ENCODE assay signal across 1 cellular context in genomic region chr4:99054428-99054994, GRCh38.
TF ChIP-seq lines count a peak whose summit lies in the region.

No MANE protein-coding gene starts in this region.

TF ChIP-seq in GM23338, 12 proteins besides CTCF, POLR2A, EP300 and RAD21 (continued from another document):
- TF ChIP-seq, protein P1, sequence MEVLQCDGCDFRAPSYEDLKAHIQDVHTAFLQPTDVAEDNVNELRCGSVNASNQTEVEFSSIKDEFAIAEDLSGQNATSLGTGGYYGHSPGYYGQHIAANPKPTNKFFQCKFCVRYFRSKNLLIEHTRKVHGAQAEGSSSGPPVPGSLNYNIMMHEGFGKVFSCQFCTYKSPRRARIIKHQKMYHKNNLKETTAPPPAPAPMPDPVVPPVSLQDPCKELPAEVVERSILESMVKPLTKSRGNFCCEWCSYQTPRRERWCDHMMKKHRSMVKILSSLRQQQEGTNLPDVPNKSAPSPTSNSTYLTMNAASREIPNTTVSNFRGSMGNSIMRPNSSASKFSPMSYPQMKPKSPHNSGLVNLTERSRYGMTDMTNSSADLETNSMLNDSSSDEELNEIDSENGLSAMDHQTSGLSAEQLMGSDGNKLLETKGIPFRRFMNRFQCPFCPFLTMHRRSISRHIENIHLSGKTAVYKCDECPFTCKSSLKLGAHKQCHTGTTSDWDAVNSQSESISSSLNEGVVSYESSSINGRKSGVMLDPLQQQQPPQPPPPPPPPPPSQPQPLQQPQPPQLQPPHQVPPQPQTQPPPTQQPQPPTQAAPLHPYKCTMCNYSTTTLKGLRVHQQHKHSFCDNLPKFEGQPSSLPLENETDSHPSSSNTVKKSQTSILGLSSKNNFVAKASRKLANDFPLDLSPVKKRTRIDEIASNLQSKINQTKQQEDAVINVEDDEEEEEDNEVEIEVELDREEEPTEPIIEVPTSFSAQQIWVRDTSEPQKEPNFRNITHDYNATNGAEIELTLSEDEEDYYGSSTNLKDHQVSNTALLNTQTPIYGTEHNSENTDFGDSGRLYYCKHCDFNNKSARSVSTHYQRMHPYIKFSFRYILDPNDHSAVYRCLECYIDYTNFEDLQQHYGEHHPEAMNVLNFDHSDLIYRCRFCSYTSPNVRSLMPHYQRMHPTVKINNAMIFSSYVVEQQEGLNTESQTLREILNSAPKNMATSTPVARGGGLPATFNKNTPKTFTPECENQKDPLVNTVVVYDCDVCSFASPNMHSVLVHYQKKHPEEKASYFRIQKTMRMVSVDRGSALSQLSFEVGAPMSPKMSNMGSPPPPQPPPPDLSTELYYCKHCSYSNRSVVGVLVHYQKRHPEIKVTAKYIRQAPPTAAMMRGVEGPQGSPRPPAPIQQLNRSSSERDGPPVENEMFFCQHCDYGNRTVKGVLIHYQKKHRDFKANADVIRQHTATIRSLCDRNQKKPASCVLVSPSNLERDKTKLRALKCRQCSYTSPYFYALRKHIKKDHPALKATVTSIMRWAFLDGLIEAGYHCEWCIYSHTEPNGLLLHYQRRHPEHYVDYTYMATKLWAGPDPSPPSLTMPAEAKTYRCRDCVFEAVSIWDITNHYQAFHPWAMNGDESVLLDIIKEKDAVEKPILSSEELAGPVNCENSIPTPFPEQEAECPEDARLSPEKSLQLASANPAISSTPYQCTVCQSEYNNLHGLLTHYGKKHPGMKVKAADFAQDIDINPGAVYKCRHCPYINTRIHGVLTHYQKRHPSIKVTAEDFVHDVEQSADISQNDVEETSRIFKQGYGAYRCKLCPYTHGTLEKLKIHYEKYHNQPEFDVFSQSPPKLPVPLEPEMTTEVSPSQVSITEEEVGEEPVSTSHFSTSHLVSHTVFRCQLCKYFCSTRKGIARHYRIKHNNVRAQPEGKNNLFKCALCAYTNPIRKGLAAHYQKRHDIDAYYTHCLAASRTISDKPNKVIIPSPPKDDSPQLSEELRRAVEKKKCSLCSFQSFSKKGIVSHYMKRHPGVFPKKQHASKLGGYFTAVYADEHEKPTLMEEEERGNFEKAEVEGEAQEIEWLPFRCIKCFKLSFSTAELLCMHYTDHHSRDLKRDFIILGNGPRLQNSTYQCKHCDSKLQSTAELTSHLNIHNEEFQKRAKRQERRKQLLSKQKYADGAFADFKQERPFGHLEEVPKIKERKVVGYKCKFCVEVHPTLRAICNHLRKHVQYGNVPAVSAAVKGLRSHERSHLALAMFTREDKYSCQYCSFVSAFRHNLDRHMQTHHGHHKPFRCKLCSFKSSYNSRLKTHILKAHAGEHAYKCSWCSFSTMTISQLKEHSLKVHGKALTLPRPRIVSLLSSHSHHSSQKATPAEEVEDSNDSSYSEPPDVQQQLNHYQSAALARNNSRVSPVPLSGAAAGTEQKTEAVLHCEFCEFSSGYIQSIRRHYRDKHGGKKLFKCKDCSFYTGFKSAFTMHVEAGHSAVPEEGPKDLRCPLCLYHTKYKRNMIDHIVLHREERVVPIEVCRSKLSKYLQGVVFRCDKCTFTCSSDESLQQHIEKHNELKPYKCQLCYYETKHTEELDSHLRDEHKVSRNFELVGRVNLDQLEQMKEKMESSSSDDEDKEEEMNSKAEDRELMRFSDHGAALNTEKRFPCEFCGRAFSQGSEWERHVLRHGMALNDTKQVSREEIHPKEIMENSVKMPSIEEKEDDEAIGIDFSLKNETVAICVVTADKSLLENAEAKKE (CRISPR knock-in tag; IDR thresholded peaks at IDR 0.05): no peak
